27 cellular contexts compared by ENCODE assay signal in genomic region chr5:6253281-6253680, GRCh38.
"Had no signal": no experiment of that assay in that cellular context is flagged by ENCODE, and none has a peak within 500 bp of the region (broad histone marks: within the 10 kb centered on the region; RNA-seq: fewer than 3 reads in every experiment).

No MANE protein-coding gene starts in this region.

- H3K4me3 ChIP-seq: colonic mucosa, coronary artery, dorsolateral prefrontal cortex, esophagus squamous epithelium, gastrocnemius medialis, gastroesophageal sphincter, heart left ventricle, heart right ventricle had no signal

- H3K27ac ChIP-seq: colonic mucosa, coronary artery, epithelial cell of prostate, esophagus squamous epithelium, foreskin keratinocyte, gastrocnemius medialis, gastroesophageal sphincter, heart left ventricle, heart right ventricle had no signal

- FAIRE-seq: colon, endometrium, endothelial cell of umbilical vein, frontal cortex had no signal

- ATAC-seq: effector memory CD8-positive, alpha-beta T cell; esophagus mucosa; foreskin keratinocyte; gastrocnemius medialis; gastroesophageal sphincter; heart left ventricle; heart right ventricle had no signal

- DNase-seq: colonic mucosa; cortex of kidney; dermis blood vessel endothelial cell; dorsolateral prefrontal cortex; effector CD4-positive, alpha-beta T cell; effector CD8-positive, alpha-beta T cell; effector memory CD4-positive, alpha-beta T cell; effector memory CD8-positive, alpha-beta T cell; endodermal cell; erythroblast; esophagus squamous epithelium; foreskin fibroblast; foreskin keratinocyte; foreskin melanocyte; gastrocnemius medialis; glutamatergic neuron; head of caudate nucleus; heart left ventricle; heart right ventricle had no signal

- H3K9me3 ChIP-seq: colonic mucosa, esophagus squamous epithelium, gastrocnemius medialis, gastroesophageal sphincter had no signal

- H3K27me3 ChIP-seq: colonic mucosa, dorsolateral prefrontal cortex, esophagus squamous epithelium, foreskin keratinocyte, gastrocnemius medialis, gastroesophageal sphincter, heart left ventricle had no signal

- H3K36me3 ChIP-seq: colonic mucosa, esophagus squamous epithelium, gastrocnemius medialis, gastroesophageal sphincter, heart left ventricle, heart right ventricle had no signal

- H3K4me1 ChIP-seq: colonic mucosa, esophagus squamous epithelium, foreskin keratinocyte, gastrocnemius medialis, gastroesophageal sphincter, heart left ventricle, heart right ventricle had no signal
